Comparison of ENCODE assay signal across 1 cellular context in genomic region chr10:114831186-114831867, GRCh38.
TF ChIP-seq lines count a peak whose summit lies in the region.

No MANE protein-coding gene starts in this region.

TF ChIP-seq in GM12878, 131 proteins besides CTCF, POLR2A, EP300 and RAD21 (continued from another document):
- TF ChIP-seq IKZF2 (IDR thresholded peaks at IDR 0.05) (no peak), TBL1XR1 (IDR thresholded peaks at IDR 0.05; ENCODE audit: low read depth, low read length) (no peak), ZNF274 (IDR thresholded peaks at IDR 0.05; ENCODE audit: insufficient read depth, insufficient read length) (no peak), MEF2A (IDR thresholded peaks at IDR 0.05; ENCODE audit: insufficient read depth, low read depth, low read length) (no peak)
- TF ChIP-seq, protein P1, sequence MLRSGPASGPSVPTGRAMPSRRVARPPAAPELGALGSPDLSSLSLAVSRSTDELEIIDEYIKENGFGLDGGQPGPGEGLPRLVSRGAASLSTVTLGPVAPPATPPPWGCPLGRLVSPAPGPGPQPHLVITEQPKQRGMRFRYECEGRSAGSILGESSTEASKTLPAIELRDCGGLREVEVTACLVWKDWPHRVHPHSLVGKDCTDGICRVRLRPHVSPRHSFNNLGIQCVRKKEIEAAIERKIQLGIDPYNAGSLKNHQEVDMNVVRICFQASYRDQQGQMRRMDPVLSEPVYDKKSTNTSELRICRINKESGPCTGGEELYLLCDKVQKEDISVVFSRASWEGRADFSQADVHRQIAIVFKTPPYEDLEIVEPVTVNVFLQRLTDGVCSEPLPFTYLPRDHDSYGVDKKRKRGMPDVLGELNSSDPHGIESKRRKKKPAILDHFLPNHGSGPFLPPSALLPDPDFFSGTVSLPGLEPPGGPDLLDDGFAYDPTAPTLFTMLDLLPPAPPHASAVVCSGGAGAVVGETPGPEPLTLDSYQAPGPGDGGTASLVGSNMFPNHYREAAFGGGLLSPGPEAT (IDR thresholded peaks at IDR 0.05; ENCODE audit: low read depth), result no peak
